In the genomic region with DNA sequence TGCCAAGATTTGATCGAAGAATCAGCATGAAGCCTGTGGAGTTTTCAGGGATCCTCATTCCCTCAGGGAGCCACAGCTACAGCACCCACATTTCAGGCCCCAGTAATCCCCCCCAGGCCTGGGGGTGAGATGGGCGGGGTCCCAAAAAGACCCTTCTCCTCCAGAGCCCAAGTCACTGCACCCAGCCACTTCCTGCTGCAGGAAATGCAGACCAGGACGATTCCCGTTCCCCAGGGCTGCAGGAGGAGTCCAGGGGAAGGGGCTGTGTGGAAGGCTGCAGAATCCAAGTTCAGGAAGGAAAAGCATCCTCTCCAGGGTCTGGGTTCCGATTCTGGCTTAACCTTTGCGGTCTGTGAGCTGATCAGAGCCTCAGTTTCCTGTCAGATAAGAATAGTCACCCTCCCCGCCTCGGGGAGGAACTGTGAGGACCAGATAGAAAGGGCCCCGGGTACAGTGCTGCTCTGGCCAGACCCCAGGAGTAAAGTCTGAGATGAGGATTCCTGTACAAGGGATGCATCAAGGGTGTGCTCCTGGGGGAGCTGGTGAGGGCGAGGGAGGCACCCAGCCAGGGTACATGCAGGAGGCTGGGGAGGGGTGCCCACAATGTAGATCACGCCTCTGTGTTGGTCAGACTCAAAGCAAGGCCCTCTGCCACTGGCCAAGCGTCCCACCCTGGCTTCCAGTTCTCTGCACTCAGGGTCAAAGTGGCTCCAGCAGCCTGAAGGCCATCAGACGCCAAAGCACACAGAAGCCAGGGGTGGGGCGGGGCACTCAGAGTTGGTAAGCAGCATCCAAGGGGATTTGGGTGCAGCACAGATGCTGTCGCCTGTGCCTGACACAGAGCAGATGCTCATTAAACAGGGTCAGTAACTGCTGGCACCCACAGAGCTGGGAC, we compare ENCODE assay signal across 15 cellular contexts. TPM values are rescaled to one million over a fixed set of nuclear protein-coding genes. Genes with fewer than 3 reads are reported as not detected.
DNase-seq lines count a peak whose midpoint lies in the region; ATAC-seq and TF ChIP-seq lines count a peak whose summit lies in the region.
"Had no signal": no experiment of that assay in that cellular context is flagged by ENCODE, and none has a peak within 500 bp of the region (broad histone marks: within the 10 kb centered on the region; RNA-seq: fewer than 3 reads in every experiment).

No MANE protein-coding gene starts in this region.

- no peaks in the 10 kb centered on the region for H3K36me3 ChIP-seq in GM23338 (ENCODE audit: insufficient read depth)
- H3K36me3 ChIP-seq: tibial artery had no signal

- no peaks in the 10 kb centered on the region for H3K9me2 ChIP-seq in GM23338 (ENCODE audit: insufficient read depth)

- peaks cover 9% of the 10 kb centered on the region for H3K27me3 Mint-ChIP-seq in GM23338 (ENCODE audit: insufficient read depth, low read depth, poor library complexity)
- H3K27me3 Mint-ChIP-seq in T-helper 17 cell, result peaks cover 4% of the 10 kb centered on the region
- peaks cover 0 to 8% (median 0%) of the 10 kb centered on the region in 3 donors for H3K27me3 Mint-ChIP-seq in immature natural killer cell (ENCODE audit: low read depth in 3 of 3)
- H3K27me3 Mint-ChIP-seq: B cell had no signal

- 0 out of 2 replicates have a peak, but pooled peaks cover 6% of the 10 kb centered on the region for H3F3A ChIP-seq in GM23338 (replicated peaks; ENCODE audit: low read depth)

- H3K27ac ChIP-seq in GM23338 (ENCODE audit: low read depth), result no peak overlapping the region
- H3K27ac ChIP-seq: tibial artery had no signal

- H3K9me3 ChIP-seq in T-helper 17 cell (ENCODE audit: control insufficient read depth, low read length, poor library complexity, severe bottlenecking), result no peaks in the 10 kb centered on the region
- H3K9me3 ChIP-seq: tibial artery had no signal

- H3K4me1 Mint-ChIP-seq in GM23338, result peaks cover 25% of the 10 kb centered on the region
- H3K4me1 Mint-ChIP-seq in T-helper 17 cell, result peaks cover 8% of the 10 kb centered on the region
- H3K4me1 Mint-ChIP-seq in immature natural killer cell, result peaks cover 11 to 17% of the 10 kb centered on the region in 2 donors

- peaks cover 16% of the 10 kb centered on the region; the same call in 1 of the 2 replicates for H3K4me1 ChIP-seq in GM23338 (ENCODE audit: insufficient read depth)

- H3K27ac Mint-ChIP-seq in GM23338, result no peak overlapping the region
- peak overlapping the region; percentile 11 for H3K27ac Mint-ChIP-seq in T-helper 17 cell
- peak overlapping the region in 1 of 6 donors; percentile 32 for H3K27ac Mint-ChIP-seq in immature natural killer cell
- H3K27ac Mint-ChIP-seq: B cell, memory B cell had no signal

- TF ChIP-seq CTCF in GM23338 (conservative IDR thresholded peaks at IDR 0.05; ENCODE audit: low read depth in 2 of 2), result no peak

- H4K20me1 ChIP-seq in GM23338 (replicated peaks; ENCODE audit: insufficient read depth), result no peaks in the 10 kb centered on the region

- 0 out of 2 replicates have a peak overlapping the region, but pooled peaks have one; percentile 51 for H3K4me2 ChIP-seq in GM23338

- H3K36me3 Mint-ChIP-seq in GM23338 (ENCODE audit: low read depth) (no peaks in the 10 kb centered on the region), T-helper 17 cell (ENCODE audit: low read depth) (no peaks in the 10 kb centered on the region), immature natural killer cell (no peaks in the 10 kb centered on the region)
- H3K36me3 Mint-ChIP-seq: memory B cell had no signal

- peak overlapping the region; percentile 97 for H2AFZ ChIP-seq in GM23338

- H3K4me3 Mint-ChIP-seq in GM23338, result no peak overlapping the region
- no peak overlapping the region for H3K4me3 Mint-ChIP-seq in T-helper 17 cell
- H3K4me3 Mint-ChIP-seq in immature natural killer cell, result peak overlapping the region in 3 of 5 donors; percentile 9 to 43 (median 38)
- H3K4me3 Mint-ChIP-seq: B cell, memory B cell had no signal

- ATAC-seq in GM23338, result no peak
- ATAC-seq in T-helper 17 cell, result no peak
- ATAC-seq in GM18517 (IDR thresholded peaks at IDR 0.05; ENCODE audit: unreplicated experiment), result no peak

- intact Hi-C loops in posterior vena cava (cut with DNase I), result loop anchor here in 1 of 2 donors (10.0 kb wide), 1 partner anchor 1534 kb away; no protein-coding TSS in a partner anchor

- no peaks in the 10 kb centered on the region for H3K9me3 Mint-ChIP-seq in GM23338
- H3K9me3 Mint-ChIP-seq in immature natural killer cell, result no peaks in the 10 kb centered on the region
- H3K9me3 Mint-ChIP-seq: memory B cell had no signal

- H3K27me3 ChIP-seq in GM23338 (ENCODE audit: insufficient read depth), result no peaks in the 10 kb centered on the region

- H3K79me2 ChIP-seq in GM23338 (replicated peaks; ENCODE audit: insufficient read depth), result no peaks in the 10 kb centered on the region

- DNase-seq in GM23338 (ENCODE audit: low spot score), result no peak
- no peak for DNase-seq in T-helper 17 cell
- no peak for DNase-seq in immature natural killer cell
- peak; percentile 66 for DNase-seq in posterior vena cava (ENCODE audit: low spot score)
- no peak for DNase-seq in middle frontal gyrus (ENCODE audit: extremely low spot score, low spot score)
- no peak for DNase-seq in iPS-NIHi7 (ENCODE audit: extremely low spot score)
- no peak for DNase-seq in T1000 (lab: John Stamatoyannopoulos, UW)
- DNase-seq: KBM-7, NCI-H1048, NCI-H526 treated with DMSO at 0.1 percent for 48 hours, occipital lobe, tibial artery had no signal

- no peak overlapping the region for H3K4me3 ChIP-seq in GM23338
- H3K4me3 ChIP-seq: tibial artery had no signal

TF ChIP-seq in GM23338, 12 proteins besides CTCF, POLR2A, EP300 and RAD21:
- TF ChIP-seq JUNB (IDR thresholded peaks at IDR 0.05; ENCODE audit: unreplicated experiment) (no peak), EZH2phosphoT487 (IDR thresholded peaks at IDR 0.05; ENCODE audit: unreplicated experiment) (no peak), POLR2AphosphoS5 (IDR thresholded peaks at IDR 0.05; ENCODE audit: low read depth) (no peak)

RNA-seq across cellular contexts. Expression of a gene that starts 30.1 kb away (rescaled TPM):
- total RNA-seq in GM23338 (2014; rRNA removed; shearing (Covaris generic)), result 33.4 and 43.9 TPM in 2 replicates
- polyA plus RNA-seq in GM23338 (2016; fragmentation: Nextera tagmentation; extraction: Ambion mirVana) (22.5 and 23.5 TPM in 2 replicates), immature natural killer cell (10 to 100 TPM in 1 of 3 donors, 1 to 10 TPM in 2; 5.0 to 13.6 (median 6.4) TPM)
- total RNA-seq in T-helper 17 cell (1 to 10 TPM; 1.8 to 3.9 TPM), posterior vena cava (100 to 1,000 TPM; 107 to 186 TPM)

Comparison
In these comparisons a context has a peak if more than half of its experiments do, and no peak if none do; other contexts are left out.
1. H3K4me3 Mint-ChIP-seq: peak in immature natural killer cell (3 of 5); none in GM23338 (single experiment) and T-helper 17 cell (single experiment).